ENCODE assay signal across 13 cellular contexts in the genomic region with DNA sequence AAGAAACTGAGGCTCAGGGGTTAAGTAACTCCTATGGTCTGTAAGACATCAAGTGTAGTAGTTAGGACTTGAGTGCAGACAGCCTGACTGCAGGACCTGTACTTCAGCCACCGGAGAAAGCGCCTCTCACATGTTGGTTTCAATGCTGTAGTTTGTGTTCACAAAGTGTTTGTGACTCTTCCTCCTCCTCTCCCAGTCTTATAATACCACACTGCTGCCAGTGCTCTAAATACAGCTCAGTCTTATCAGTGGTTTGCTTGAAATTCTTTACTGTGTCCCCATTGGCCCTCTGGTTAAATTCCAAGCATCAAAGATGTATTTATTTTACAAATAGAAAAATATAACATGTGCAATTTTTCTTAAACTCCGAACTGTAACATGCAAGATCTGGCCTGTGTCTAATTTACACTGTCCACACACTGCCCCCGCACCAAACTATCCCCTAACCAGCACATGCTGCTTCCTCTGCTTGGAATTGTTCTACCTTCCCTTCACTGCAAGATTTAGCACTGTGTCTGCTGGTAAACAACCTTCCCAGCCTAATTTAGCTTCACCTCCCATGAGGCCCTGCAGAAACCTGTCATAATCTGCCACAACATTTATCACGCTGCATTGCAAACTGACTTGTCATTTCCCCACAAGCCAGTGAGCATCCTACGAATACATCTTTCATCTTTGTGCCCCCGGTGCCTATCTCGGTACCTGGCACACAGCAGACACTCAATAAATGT.
A peak's percentile ranks its signal among the peaks of the same experiment; 100 is the strongest.
DNase-seq lines count a peak whose midpoint lies in the region; ATAC-seq and TF ChIP-seq lines count a peak whose summit lies in the region.
"Had no signal": no experiment of that assay in that cellular context is flagged by ENCODE, and none has a peak within 500 bp of the region (broad histone marks: within the 10 kb centered on the region; RNA-seq: fewer than 3 reads in every experiment).

No MANE protein-coding gene starts in this region.

- no peak for TF ChIP-seq CTCF in GM12865 (IDR thresholded peaks at IDR 0.05; ENCODE audit: insufficient read depth, low read depth, low read length, missing control alignments)
- no peak for TF ChIP-seq CTCF in epithelial cell of esophagus (IDR thresholded peaks at IDR 0.05; ENCODE audit: insufficient read depth, low read depth, low read length, missing control alignments)
- TF ChIP-seq CTCF in nephron progenitor cell (IDR thresholded peaks at IDR 0.05) = no peak
- TF ChIP-seq CTCF in body of pancreas (IDR thresholded peaks at IDR 0.05) = no peak

- 64 to 75% methylated on average over 8 of the region's 8 CpGs for WGBS in body of pancreas, 2 donors

- H3K27ac Mint-ChIP-seq in nephron progenitor cell = peak overlapping the region; percentile 92
- H3K27ac Mint-ChIP-seq: CD14-positive monocyte had no signal

- H3K4me3 Mint-ChIP-seq in nephron progenitor cell = no peak overlapping the region
- H3K4me3 Mint-ChIP-seq: CD14-positive monocyte; stimulated activated naive CD8-positive, alpha-beta T cell treated with anti-CD3 and anti-CD28 coated beads, Interleukin-15, Interleukin-2, amounts not matched to agents 100 ng/mL and 50 ng/mL, for 24 hours had no signal

- H3K27me3 Mint-ChIP-seq in nephron progenitor cell (ENCODE audit: low read depth, poor library complexity) = peaks cover 12% of the 10 kb centered on the region
- H3K27me3 Mint-ChIP-seq: stimulated activated naive CD8-positive, alpha-beta T cell treated with anti-CD3 and anti-CD28 coated beads, Interleukin-15, Interleukin-2, amounts not matched to agents 100 ng/mL and 50 ng/mL, for 24 hours had no signal

- no peaks in the 10 kb centered on the region for H3K9me3 ChIP-seq in body of pancreas

- peaks cover 40% of the 10 kb centered on the region for H3K4me1 Mint-ChIP-seq in nephron progenitor cell
- H3K4me1 Mint-ChIP-seq: CD14-positive monocyte had no signal

- intact Hi-C loops in body of pancreas (cut with DNase I) = no loop called here

- ATAC-seq in GM21360 (IDR thresholded peaks at IDR 0.05; ENCODE audit: unreplicated experiment) (no peak), body of pancreas (no peak)
- ATAC-seq: esophagus mucosa had no signal

- no peak for TF ChIP-seq POLR2A in body of pancreas (IDR thresholded peaks at IDR 0.05)

- H3K4me3 ChIP-seq in GM12865 (ENCODE audit: low read depth, low read length) (no peak overlapping the region), epithelial cell of esophagus (ENCODE audit: low read length) (no peak overlapping the region), body of pancreas (no peak overlapping the region)

- H3K9me3 Mint-ChIP-seq in nephron progenitor cell = no peaks in the 10 kb centered on the region
- H3K9me3 Mint-ChIP-seq: CD14-positive monocyte; stimulated activated naive CD8-positive, alpha-beta T cell treated with anti-CD3 and anti-CD28 coated beads, Interleukin-15, Interleukin-2, amounts not matched to agents 100 ng/mL and 50 ng/mL, for 24 hours had no signal

- no peaks in the 10 kb centered on the region for H3K36me3 Mint-ChIP-seq in nephron progenitor cell (ENCODE audit: low read depth)
- H3K36me3 Mint-ChIP-seq: CD14-positive monocyte had no signal

- DNase-seq in GM12865 (ENCODE audit: low read depth) (peak; percentile 26), NCI-H2227 treated with DMSO at 0.1 percent for 48 hours (lab: John Stamatoyannopoulos, UW) (peak; percentile 41), epithelial cell of esophagus (ENCODE audit: low read depth) (peak; percentile 19), nephron progenitor cell (no peak), DMS53 (lab: John Stamatoyannopoulos, UW) (no peak), middle frontal gyrus (ENCODE audit: extremely low spot score, low spot score) (no peak), body of pancreas (no peak)
- DNase-seq: activated CD4-positive, alpha-beta T cell treated with anti-CD3 and anti-CD28 coated beads, Interleukin-2, amount 50 U/mL, for 4 hours; KG1 had no signal

- no peaks in the 10 kb centered on the region for H3K27me3 ChIP-seq in body of pancreas

- no peaks in the 10 kb centered on the region for H3K4me1 ChIP-seq in body of pancreas

- no peak overlapping the region for H3K27ac ChIP-seq in body of pancreas

- no peaks in the 10 kb centered on the region for H3K36me3 ChIP-seq in body of pancreas (replicated peaks in 1 of 2; ENCODE audit: insufficient read depth in 1 of 2, low read depth in 2 of 2)

Comparison
In these comparisons a context has a peak if more than half of its experiments do, and no peak if none do; other contexts are left out.
1. DNase-seq: peak in GM12865 (single experiment), NCI-H2227 treated with DMSO at 0.1 percent for 48 hours (single experiment) and epithelial cell of esophagus (single experiment); none in nephron progenitor cell (single experiment), DMS53 (single experiment), middle frontal gyrus (single experiment) and body of pancreas (0 of 4).